In the genomic region with DNA sequence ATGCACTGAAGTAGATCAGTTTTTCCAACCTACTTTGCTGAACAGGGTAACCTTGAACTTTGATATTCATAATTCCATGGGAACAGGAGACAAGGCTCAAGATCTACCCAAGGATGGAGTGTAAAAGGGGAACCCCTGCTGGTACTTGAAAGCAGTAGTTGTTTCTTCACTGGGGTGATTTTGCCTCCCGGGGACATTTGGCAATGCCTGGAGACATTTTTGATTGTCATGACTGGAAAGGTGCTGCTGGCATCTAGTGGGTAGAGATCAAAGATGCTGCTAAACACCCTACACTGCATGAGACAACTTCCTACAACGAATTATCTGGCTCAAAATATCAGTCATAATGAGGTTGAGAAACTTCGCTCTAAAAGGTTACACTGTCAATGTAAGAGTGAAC, we compare ENCODE assay signal across 2 cellular contexts.
TF ChIP-seq lines count a peak whose summit lies in the region.

No MANE protein-coding gene starts in this region.

TF ChIP-seq in A549, 52 proteins besides CTCF, POLR2A, EP300 and RAD21 (continued from another document):
- TF ChIP-seq, protein P1, sequence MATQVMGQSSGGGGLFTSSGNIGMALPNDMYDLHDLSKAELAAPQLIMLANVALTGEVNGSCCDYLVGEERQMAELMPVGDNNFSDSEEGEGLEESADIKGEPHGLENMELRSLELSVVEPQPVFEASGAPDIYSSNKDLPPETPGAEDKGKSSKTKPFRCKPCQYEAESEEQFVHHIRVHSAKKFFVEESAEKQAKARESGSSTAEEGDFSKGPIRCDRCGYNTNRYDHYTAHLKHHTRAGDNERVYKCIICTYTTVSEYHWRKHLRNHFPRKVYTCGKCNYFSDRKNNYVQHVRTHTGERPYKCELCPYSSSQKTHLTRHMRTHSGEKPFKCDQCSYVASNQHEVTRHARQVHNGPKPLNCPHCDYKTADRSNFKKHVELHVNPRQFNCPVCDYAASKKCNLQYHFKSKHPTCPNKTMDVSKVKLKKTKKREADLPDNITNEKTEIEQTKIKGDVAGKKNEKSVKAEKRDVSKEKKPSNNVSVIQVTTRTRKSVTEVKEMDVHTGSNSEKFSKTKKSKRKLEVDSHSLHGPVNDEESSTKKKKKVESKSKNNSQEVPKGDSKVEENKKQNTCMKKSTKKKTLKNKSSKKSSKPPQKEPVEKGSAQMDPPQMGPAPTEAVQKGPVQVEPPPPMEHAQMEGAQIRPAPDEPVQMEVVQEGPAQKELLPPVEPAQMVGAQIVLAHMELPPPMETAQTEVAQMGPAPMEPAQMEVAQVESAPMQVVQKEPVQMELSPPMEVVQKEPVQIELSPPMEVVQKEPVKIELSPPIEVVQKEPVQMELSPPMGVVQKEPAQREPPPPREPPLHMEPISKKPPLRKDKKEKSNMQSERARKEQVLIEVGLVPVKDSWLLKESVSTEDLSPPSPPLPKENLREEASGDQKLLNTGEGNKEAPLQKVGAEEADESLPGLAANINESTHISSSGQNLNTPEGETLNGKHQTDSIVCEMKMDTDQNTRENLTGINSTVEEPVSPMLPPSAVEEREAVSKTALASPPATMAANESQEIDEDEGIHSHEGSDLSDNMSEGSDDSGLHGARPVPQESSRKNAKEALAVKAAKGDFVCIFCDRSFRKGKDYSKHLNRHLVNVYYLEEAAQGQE (IDR thresholded peaks at IDR 0.05), result no peak
- TF ChIP-seq HOXB5 (CRISPR knock-in tag; IDR thresholded peaks at IDR 0.05) (no peak), RARB (CRISPR knock-in tag; IDR thresholded peaks at IDR 0.05) (no peak), SREBF2 (IDR thresholded peaks at IDR 0.05) (no peak), HOXA7 (CRISPR knock-in tag; IDR thresholded peaks at IDR 0.05) (no peak)

TF ChIP-seq in HEK293, 187 proteins besides CTCF, POLR2A, EP300 and RAD21 (continued from another document):
- TF ChIP-seq, protein P1 (tag by site-specific recombination; IDR thresholded peaks at IDR 0.05), result no peak
- TF ChIP-seq, protein P2, sequence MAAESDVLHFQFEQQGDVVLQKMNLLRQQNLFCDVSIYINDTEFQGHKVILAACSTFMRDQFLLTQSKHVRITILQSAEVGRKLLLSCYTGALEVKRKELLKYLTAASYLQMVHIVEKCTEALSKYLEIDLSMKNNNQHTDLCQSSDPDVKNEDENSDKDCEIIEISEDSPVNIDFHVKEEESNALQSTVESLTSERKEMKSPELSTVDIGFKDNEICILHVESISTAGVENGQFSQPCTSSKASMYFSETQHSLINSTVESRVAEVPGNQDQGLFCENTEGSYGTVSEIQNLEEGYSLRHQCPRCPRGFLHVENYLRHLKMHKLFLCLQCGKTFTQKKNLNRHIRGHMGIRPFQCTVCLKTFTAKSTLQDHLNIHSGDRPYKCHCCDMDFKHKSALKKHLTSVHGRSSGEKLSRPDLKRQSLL (tag by site-specific recombination; IDR thresholded peaks at IDR 0.05), result no peak
- TF ChIP-seq ZNF548 (tag by site-specific recombination; IDR thresholded peaks at IDR 0.05) (no peak), ZNF670 (tag by site-specific recombination; IDR thresholded peaks at IDR 0.05; ENCODE audit: low read depth) (no peak), ZNF530 (tag by site-specific recombination; IDR thresholded peaks at IDR 0.05; ENCODE audit: low read depth) (no peak)
- TF ChIP-seq, protein P3, sequence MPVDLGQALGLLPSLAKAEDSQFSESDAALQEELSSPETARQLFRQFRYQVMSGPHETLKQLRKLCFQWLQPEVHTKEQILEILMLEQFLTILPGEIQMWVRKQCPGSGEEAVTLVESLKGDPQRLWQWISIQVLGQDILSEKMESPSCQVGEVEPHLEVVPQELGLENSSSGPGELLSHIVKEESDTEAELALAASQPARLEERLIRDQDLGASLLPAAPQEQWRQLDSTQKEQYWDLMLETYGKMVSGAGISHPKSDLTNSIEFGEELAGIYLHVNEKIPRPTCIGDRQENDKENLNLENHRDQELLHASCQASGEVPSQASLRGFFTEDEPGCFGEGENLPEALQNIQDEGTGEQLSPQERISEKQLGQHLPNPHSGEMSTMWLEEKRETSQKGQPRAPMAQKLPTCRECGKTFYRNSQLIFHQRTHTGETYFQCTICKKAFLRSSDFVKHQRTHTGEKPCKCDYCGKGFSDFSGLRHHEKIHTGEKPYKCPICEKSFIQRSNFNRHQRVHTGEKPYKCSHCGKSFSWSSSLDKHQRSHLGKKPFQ (tag by site-specific recombination; IDR thresholded peaks at IDR 0.05), result no peak
- TF ChIP-seq, protein P4, sequence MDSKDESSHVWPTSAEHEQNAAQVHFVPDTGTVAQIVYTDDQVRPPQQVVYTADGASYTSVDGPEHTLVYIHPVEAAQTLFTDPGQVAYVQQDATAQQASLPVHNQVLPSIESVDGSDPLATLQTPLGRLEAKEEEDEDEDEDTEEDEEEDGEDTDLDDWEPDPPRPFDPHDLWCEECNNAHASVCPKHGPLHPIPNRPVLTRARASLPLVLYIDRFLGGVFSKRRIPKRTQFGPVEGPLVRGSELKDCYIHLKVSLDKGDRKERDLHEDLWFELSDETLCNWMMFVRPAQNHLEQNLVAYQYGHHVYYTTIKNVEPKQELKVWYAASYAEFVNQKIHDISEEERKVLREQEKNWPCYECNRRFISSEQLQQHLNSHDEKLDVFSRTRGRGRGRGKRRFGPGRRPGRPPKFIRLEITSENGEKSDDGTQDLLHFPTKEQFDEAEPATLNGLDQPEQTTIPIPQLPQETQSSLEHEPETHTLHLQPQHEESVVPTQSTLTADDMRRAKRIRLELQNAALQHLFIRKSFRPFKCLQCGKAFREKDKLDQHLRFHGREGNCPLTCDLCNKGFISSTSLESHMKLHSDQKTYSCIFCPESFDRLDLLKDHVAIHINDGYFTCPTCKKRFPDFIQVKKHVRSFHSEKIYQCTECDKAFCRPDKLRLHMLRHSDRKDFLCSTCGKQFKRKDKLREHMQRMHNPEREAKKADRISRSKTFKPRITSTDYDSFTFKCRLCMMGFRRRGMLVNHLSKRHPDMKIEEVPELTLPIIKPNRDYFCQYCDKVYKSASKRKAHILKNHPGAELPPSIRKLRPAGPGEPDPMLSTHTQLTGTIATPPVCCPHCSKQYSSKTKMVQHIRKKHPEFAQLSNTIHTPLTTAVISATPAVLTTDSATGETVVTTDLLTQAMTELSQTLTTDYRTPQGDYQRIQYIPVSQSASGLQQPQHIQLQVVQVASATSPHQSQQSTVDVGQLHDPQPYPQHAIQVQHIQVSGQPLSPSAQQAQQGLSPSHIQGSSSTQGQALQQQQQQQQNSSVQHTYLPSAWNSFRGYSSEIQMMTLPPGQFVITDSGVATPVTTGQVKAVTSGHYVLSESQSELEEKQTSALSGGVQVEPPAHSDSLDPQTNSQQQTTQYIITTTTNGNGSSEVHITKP (tag by site-specific recombination; IDR thresholded peaks at IDR 0.05), result no peak
- TF ChIP-seq, protein P5, sequence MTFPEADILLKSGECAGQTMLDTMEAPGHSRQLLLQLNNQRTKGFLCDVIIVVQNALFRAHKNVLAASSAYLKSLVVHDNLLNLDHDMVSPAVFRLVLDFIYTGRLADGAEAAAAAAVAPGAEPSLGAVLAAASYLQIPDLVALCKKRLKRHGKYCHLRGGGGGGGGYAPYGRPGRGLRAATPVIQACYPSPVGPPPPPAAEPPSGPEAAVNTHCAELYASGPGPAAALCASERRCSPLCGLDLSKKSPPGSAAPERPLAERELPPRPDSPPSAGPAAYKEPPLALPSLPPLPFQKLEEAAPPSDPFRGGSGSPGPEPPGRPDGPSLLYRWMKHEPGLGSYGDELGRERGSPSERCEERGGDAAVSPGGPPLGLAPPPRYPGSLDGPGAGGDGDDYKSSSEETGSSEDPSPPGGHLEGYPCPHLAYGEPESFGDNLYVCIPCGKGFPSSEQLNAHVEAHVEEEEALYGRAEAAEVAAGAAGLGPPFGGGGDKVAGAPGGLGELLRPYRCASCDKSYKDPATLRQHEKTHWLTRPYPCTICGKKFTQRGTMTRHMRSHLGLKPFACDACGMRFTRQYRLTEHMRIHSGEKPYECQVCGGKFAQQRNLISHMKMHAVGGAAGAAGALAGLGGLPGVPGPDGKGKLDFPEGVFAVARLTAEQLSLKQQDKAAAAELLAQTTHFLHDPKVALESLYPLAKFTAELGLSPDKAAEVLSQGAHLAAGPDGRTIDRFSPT (tag by site-specific recombination; IDR thresholded peaks at IDR 0.05), result no peak
